In genomic region chr6:6610031-6610591, GRCh38 we compare ENCODE assay signal across 9 cellular contexts. TPM values are rescaled to one million over a fixed set of nuclear protein-coding genes. Genes with fewer than 3 reads are reported as not detected.
DNase-seq lines count a peak whose midpoint lies in the region; ATAC-seq and TF ChIP-seq lines count a peak whose summit lies in the region.
"Had no signal": no experiment of that assay in that cellular context is flagged by ENCODE, and none has a peak within 500 bp of the region (broad histone marks: within the 10 kb centered on the region; RNA-seq: fewer than 3 reads in every experiment).

No MANE protein-coding gene starts in this region.

- peaks cover 74% of the 10 kb centered on the region for H3K4me1 Mint-ChIP-seq in activated CD4-positive, alpha-beta T cell treated with anti-CD3 and anti-CD28 coated beads, Interleukin-2, amount 10 ng/mL, durations not matched to agents 7 days and 5 days

- H3K27me3 ChIP-seq in upper lobe of right lung = no peaks in the 10 kb centered on the region
- no peaks in the 10 kb centered on the region for H3K27me3 ChIP-seq in gastrocnemius medialis

- peak; percentile 52 for TF ChIP-seq POLR2A in GM19193 (IDR thresholded peaks at IDR 0.05; ENCODE audit: extremely low read depth, insufficient read depth, insufficient read length)
- no peak for TF ChIP-seq POLR2A in gastrocnemius medialis (IDR thresholded peaks at IDR 0.05)

- intact Hi-C loops in upper lobe of right lung (cut with DNase I) = no loop called here
- intact Hi-C loops in Right ventricle myocardium superior (cut with DNase I) = no loop called here
- intact Hi-C loops in gastrocnemius medialis (cut with DNase I; ENCODE audit: low total_unique reads) = no loop called here

- H3K4me3 ChIP-seq in upper lobe of right lung = no peak overlapping the region
- no peak overlapping the region for H3K4me3 ChIP-seq in gastrocnemius medialis

- peaks cover 19% of the 10 kb centered on the region for H3K9me3 Mint-ChIP-seq in activated CD4-positive, alpha-beta T cell treated with anti-CD3 and anti-CD28 coated beads, Interleukin-2, amount 10 ng/mL, durations not matched to agents 7 days and 5 days

- TF ChIP-seq CTCF in upper lobe of right lung (IDR thresholded peaks at IDR 0.05) (no peak), gastrocnemius medialis (IDR thresholded peaks at IDR 0.05 in 4 of 5, conservative IDR thresholded peaks at IDR 0.05 in 1 of 5) (no peak)

- H3K36me3 ChIP-seq in upper lobe of right lung (no peaks in the 10 kb centered on the region), gastrocnemius medialis (no peaks in the 10 kb centered on the region)

- in situ Hi-C loops in gastrocnemius medialis (cut with MboI; ENCODE audit: low sequenced_read_pairs in 4 of 4) = no loop called here

- DNase-seq in Ammon's horn (ENCODE audit: low spot score) (peak; percentile 44), upper lobe of right lung (no peak), A172 (ENCODE audit: low spot score) (no peak), Right ventricle myocardium superior (no peak), gastrocnemius medialis (no peak)
- peak; percentile 77 for DNase-seq in activated CD4-positive, alpha-beta T cell treated with anti-CD3 and anti-CD28 coated beads, Interleukin-2, amount 10 ng/mL, durations not matched to agents 7 days and 5 days

- no peaks in the 10 kb centered on the region for H3K9me3 ChIP-seq in upper lobe of right lung
- H3K9me3 ChIP-seq in gastrocnemius medialis = no peaks in the 10 kb centered on the region

- peaks cover 49% of the 10 kb centered on the region for H3K36me3 Mint-ChIP-seq in activated CD4-positive, alpha-beta T cell treated with anti-CD3 and anti-CD28 coated beads, Interleukin-2, amount 10 ng/mL, durations not matched to agents 7 days and 5 days (ENCODE audit: low read depth)

- H3K4me3 Mint-ChIP-seq in activated CD4-positive, alpha-beta T cell treated with anti-CD3 and anti-CD28 coated beads, Interleukin-2, amount 10 ng/mL, durations not matched to agents 7 days and 5 days = peak overlapping the region; percentile 19

- CTCF ChIA-PET in activated CD4-positive, alpha-beta T cell treated with anti-CD3 and anti-CD28 coated beads, Interleukin-2, amount 10 ng/mL, durations not matched to agents 7 days and 5 days (lab: Charles Lee) = interaction anchor here (0.7 to 2.5 kb wide), 12 partner anchors 9 to 49 kb away, joined by 3 to 8 read pairs (median 4); partner anchors contain the start of gene LY86

- peak overlapping the region; percentile 99 for H3K27ac Mint-ChIP-seq in activated CD4-positive, alpha-beta T cell treated with anti-CD3 and anti-CD28 coated beads, Interleukin-2, amount 10 ng/mL, durations not matched to agents 7 days and 5 days

- POLR2A ChIA-PET in activated CD4-positive, alpha-beta T cell treated with anti-CD3 and anti-CD28 coated beads, Interleukin-2, amount 10 ng/mL, durations not matched to agents 7 days and 5 days (lab: Charles Lee) = interaction anchor here (1.0 kb wide), 1 partner anchor 45 kb away, joined by 3 read pairs; no protein-coding TSS in a partner anchor

- H3K27me3 Mint-ChIP-seq in activated CD4-positive, alpha-beta T cell treated with anti-CD3 and anti-CD28 coated beads, Interleukin-2, amount 10 ng/mL, durations not matched to agents 7 days and 5 days = no peaks in the 10 kb centered on the region

- H3K4me1 ChIP-seq in upper lobe of right lung = peaks cover 10% of the 10 kb centered on the region
- H3K4me1 ChIP-seq in gastrocnemius medialis = no peaks in the 10 kb centered on the region

- H3K27ac ChIP-seq in upper lobe of right lung (no peak overlapping the region), gastrocnemius medialis (no peak overlapping the region)
- H3K27ac ChIP-seq: VCaP had no signal

- ATAC-seq in HG03103 (IDR thresholded peaks at IDR 0.05; ENCODE audit: low read depth, unreplicated experiment) = peak; percentile 97
- ATAC-seq in upper lobe of right lung = peak; percentile 63
- ATAC-seq in Right ventricle myocardium superior (ENCODE audit: poor library complexity) = no peak
- ATAC-seq in gastrocnemius medialis = no peak

RNA-seq across cellular contexts. Expression of gene LY86, which starts 21.6 kb away (rescaled TPM):
- 10 to 100 TPM in 1 of 2 experiments, 1 to 10 TPM in 1; 9.5 to 12.2 TPM for total RNA-seq in activated CD4-positive, alpha-beta T cell treated with anti-CD3 and anti-CD28 coated beads, Interleukin-2, amount 10 ng/mL, durations not matched to agents 7 days and 5 days
- total RNA-seq in upper lobe of right lung (13.8 TPM), Right ventricle myocardium superior (0.89 TPM), gastrocnemius medialis (1 to 10 TPM in 1 of 4 donors, under 1 TPM in 1, not detected in 2; 0.49 to 1.3 TPM)
- not detected in 2 replicates for total RNA-seq in A172 (2014; rRNA removed; shearing (Covaris generic))

Comparison
In these comparisons a context has a peak if more than half of its experiments do, and no peak if none do; other contexts are left out.
1. DNase-seq: peak in Ammon's horn (single experiment) and activated CD4-positive, alpha-beta T cell treated with anti-CD3 and anti-CD28 coated beads, Interleukin-2, amount 10 ng/mL, durations not matched to agents 7 days and 5 days (single experiment); none in upper lobe of right lung (single experiment), A172 (single experiment), Right ventricle myocardium superior (single experiment) and gastrocnemius medialis (0 of 2).
2. ATAC-seq: peak in HG03103 (single experiment) and upper lobe of right lung (single experiment); none in Right ventricle myocardium superior (single experiment) and gastrocnemius medialis (0 of 2).